ENCODE assay signal across 8 cellular contexts in the genomic region with DNA sequence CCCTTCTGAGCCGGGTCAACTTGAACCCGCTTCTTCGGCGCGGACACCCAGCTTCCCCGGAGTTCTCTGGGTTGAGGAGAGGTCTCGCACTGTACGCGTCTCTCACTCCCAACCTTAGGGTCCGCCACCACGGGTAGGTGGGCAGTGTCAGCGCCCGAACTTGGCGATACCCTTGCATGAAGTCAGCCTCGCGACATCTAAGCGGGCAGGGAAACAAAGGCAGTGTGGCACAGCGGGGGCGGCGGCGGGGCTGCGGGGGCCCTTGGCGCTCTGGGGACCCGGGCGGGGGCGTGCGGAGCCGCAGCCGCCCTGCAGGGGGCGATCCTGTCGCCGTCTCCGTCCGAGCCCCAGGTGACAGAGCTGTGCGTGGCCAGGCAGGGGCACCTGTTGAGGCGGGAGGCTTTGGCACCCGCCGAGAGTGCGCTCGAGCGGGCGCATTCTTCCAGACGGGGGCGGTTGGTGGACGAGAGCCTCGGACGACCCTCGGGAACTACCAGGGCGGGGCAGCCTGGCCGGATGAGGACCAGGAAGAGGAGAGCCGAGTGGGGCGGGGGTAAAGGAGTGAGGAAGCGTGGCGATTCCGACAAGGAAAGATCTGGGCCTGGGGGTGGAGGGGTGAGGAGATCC. TPM values are rescaled to one million over a fixed set of nuclear protein-coding genes. Genes with fewer than 3 reads are reported as not detected.
DNase-seq lines count a peak whose midpoint lies in the region; ATAC-seq and TF ChIP-seq lines count a peak whose summit lies in the region.

No MANE protein-coding gene starts in this region.

- no peaks in the 10 kb centered on the region for H3K9me3 Mint-ChIP-seq in stimulated activated effector memory CD8-positive, alpha-beta T cell treated with anti-CD3 and anti-CD28 coated beads, Interleukin-12 subunit alpha, Interleukin-12 subunit beta, amount 100 ng/mL, for 72 hours

- no peaks in the 10 kb centered on the region for H3K9me3 ChIP-seq in right lobe of liver

- H3K27ac Mint-ChIP-seq in stimulated activated effector memory CD8-positive, alpha-beta T cell treated with anti-CD3 and anti-CD28 coated beads, Interleukin-12 subunit alpha, Interleukin-12 subunit beta, amount 100 ng/mL, for 72 hours: no peak overlapping the region

- intact Hi-C loops in right lobe of liver (cut with DNase I): loop anchor here in 1 of 2 donors (10.0 kb wide), 1 partner anchor 204 kb away; no protein-coding TSS in a partner anchor

- no peaks in the 10 kb centered on the region for H3K36me3 ChIP-seq in right lobe of liver

- DNase-seq in ACHN (peak; percentile 17), cerebellum (ENCODE audit: low spot score) (peak; percentile 61), right lobe of liver (peak; percentile 48 to 66 (median 59)), SHP77 (lab: John Stamatoyannopoulos, UW) (no peak)
- DNase-seq in stimulated activated effector memory CD8-positive, alpha-beta T cell treated with anti-CD3 and anti-CD28 coated beads, Interleukin-12 subunit alpha, Interleukin-12 subunit beta, amount 100 ng/mL, for 72 hours (ENCODE audit: low spot score in 2 of 2): peak; percentile 33 to 71

- peak overlapping the region in 1 of 3 donors; percentile 53 for H3K27ac ChIP-seq in right lobe of liver

- in situ Hi-C loops in ACHN (cut with HindIII; ENCODE audit: low pct_ligation_motif_present, low pct_unique_long_range_greater_than_20kb, low sequenced_read_pairs): no loop called here

- ATAC-seq in GM19023 (IDR thresholded peaks at IDR 0.05; ENCODE audit: unreplicated experiment): peak; percentile 68
- ATAC-seq in SK-N-SH treated with all-trans-retinoic acid at 6 μM for 48 hours: peak; percentile 38
- ATAC-seq in right lobe of liver: peak; percentile 82 to 89 (median 84)
- peak; percentile 67 for ATAC-seq in stimulated activated effector memory CD8-positive, alpha-beta T cell treated with anti-CD3 and anti-CD28 coated beads, Interleukin-12 subunit alpha, Interleukin-12 subunit beta, amount 100 ng/mL, for 72 hours
- ATAC-seq in GM21737 (IDR thresholded peaks at IDR 0.05; ENCODE audit: unreplicated experiment): no peak

- peaks cover 0 to 23% (median 0%) of the 10 kb centered on the region in 4 donors for H3K4me1 ChIP-seq in right lobe of liver

- TF ChIP-seq CTCF in right lobe of liver (IDR thresholded peaks at IDR 0.05): peak; percentile 51 to 82 (median 75)

- H3K36me3 Mint-ChIP-seq in stimulated activated effector memory CD8-positive, alpha-beta T cell treated with anti-CD3 and anti-CD28 coated beads, Interleukin-12 subunit alpha, Interleukin-12 subunit beta, amount 100 ng/mL, for 72 hours: no peaks in the 10 kb centered on the region

- peak overlapping the region; percentile 30 to 57 (median 31) for H3K4me3 ChIP-seq in right lobe of liver

- H3K4me3 Mint-ChIP-seq in stimulated activated effector memory CD8-positive, alpha-beta T cell treated with anti-CD3 and anti-CD28 coated beads, Interleukin-12 subunit alpha, Interleukin-12 subunit beta, amount 100 ng/mL, for 72 hours: peak overlapping the region; percentile 55

- H3K4me1 Mint-ChIP-seq in stimulated activated effector memory CD8-positive, alpha-beta T cell treated with anti-CD3 and anti-CD28 coated beads, Interleukin-12 subunit alpha, Interleukin-12 subunit beta, amount 100 ng/mL, for 72 hours: peaks cover 7% of the 10 kb centered on the region

- TF ChIP-seq POLR2A in right lobe of liver (IDR thresholded peaks at IDR 0.05): no peak

- no peaks in the 10 kb centered on the region for H3K27me3 ChIP-seq in right lobe of liver

- WGBS in right lobe of liver (ENCODE audit: insufficient coverage, low coverage, low lambda C conversion rate, missing lambda C conversion rate): under 1% methylated on average over 39 of the region's 55 CpGs

TF ChIP-seq in SK-N-SH treated with all-trans-retinoic acid at 6 μM for 48 hours, 23 proteins besides CTCF, POLR2A, EP300 and RAD21:
- TF ChIP-seq ESRRG (CRISPR knock-in tag; IDR thresholded peaks at IDR 0.05) (no peak), ZFP30 (CRISPR knock-in tag; IDR thresholded peaks at IDR 0.05) (no peak), SNAI2 (CRISPR knock-in tag; IDR thresholded peaks at IDR 0.05) (no peak), TCF4 (CRISPR knock-in tag; IDR thresholded peaks at IDR 0.05; ENCODE audit: borderline replicate concordance) (no peak), ZNF565 (CRISPR knock-in tag; conservative IDR thresholded peaks at IDR 0.05; ENCODE audit: low read depth) (no peak)

RNA-seq across cellular contexts. Expression of gene GALNT16, which starts 1.1 kb away (rescaled TPM):
- total RNA-seq in cerebellum (9.3 TPM), right lobe of liver (1 to 10 TPM in 3 of 6 experiments, under 1 TPM in 3; 0.37 to 1.7 (median 0.94) TPM)

Comparison
In these comparisons a context has a peak if more than half of its experiments do, and no peak if none do; other contexts are left out.
1. DNase-seq: peak in ACHN (single experiment), cerebellum (single experiment), right lobe of liver (3 of 3) and stimulated activated effector memory CD8-positive, alpha-beta T cell treated with anti-CD3 and anti-CD28 coated beads, Interleukin-12 subunit alpha, Interleukin-12 subunit beta, amount 100 ng/mL, for 72 hours (2 of 2); none in SHP77 (0 of 2).